1 cellular context compared by ENCODE assay signal in the genomic region with DNA sequence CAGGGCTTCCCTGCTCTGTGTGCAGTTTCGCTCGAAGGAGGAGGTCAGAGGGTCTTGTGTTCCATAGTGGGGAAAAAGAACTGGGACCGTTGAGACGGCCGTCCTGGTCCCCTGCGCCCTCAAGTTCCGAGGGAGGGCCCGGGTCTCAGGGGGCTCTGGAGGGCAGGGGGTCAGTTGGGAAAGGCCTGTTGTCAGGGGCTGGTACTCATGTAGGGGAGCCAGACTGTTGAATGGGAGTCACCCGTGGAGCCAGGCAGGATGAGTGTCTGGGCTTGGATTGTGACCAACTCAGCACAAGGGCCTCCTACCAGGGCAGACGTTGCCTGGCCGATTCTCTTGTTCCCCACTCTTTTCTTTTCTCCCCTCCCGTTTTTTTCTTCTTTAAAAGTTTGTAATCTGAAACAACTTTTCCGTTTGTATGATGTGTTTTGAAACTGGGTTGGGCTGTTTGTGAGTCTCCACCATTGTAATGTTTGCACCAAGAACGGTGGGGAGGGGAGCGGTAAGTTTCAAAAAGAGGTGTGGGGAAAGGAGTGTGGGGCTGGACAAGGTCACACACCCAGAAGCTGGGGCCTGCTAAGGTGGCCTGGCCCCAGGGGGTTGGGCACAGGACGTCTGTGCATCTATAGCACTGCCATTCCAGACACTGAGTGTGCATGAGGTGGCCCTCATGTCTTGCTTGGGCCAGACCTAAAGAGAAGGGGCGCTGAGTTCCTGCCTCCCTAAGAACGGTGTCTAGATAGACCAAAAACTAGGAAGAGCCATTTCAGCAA.
TF ChIP-seq lines count a peak whose summit lies in the region.

No MANE protein-coding gene starts in this region.

TF ChIP-seq in HepG2, 621 proteins besides CTCF, POLR2A, EP300 and RAD21 (continued from another document):
- TF ChIP-seq, protein P1, sequence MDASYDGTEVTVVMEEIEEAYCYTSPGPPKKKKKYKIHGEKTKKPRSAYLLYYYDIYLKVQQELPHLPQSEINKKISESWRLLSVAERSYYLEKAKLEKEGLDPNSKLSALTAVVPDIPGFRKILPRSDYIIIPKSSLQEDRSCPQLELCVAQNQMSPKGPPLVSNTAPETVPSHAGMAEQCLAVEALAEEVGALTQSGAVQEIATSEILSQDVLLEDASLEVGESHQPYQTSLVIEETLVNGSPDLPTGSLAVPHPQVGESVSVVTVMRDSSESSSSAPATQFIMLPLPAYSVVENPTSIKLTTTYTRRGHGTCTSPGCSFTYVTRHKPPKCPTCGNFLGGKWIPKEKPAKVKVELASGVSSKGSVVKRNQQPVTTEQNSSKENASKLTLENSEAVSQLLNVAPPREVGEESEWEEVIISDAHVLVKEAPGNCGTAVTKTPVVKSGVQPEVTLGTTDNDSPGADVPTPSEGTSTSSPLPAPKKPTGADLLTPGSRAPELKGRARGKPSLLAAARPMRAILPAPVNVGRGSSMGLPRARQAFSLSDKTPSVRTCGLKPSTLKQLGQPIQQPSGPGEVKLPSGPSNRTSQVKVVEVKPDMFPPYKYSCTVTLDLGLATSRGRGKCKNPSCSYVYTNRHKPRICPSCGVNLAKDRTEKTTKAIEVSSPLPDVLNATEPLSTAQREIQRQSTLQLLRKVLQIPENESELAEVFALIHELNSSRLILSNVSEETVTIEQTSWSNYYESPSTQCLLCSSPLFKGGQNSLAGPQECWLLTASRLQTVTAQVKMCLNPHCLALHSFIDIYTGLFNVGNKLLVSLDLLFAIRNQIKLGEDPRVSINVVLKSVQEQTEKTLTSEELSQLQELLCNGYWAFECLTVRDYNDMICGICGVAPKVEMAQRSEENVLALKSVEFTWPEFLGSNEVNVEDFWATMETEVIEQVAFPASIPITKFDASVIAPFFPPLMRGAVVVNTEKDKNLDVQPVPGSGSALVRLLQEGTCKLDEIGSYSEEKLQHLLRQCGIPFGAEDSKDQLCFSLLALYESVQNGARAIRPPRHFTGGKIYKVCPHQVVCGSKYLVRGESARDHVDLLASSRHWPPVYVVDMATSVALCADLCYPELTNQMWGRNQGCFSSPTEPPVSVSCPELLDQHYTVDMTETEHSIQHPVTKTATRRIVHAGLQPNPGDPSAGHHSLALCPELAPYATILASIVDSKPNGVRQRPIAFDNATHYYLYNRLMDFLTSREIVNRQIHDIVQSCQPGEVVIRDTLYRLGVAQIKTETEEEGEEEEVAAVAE (CRISPR knock-in tag; IDR thresholded peaks at IDR 0.05; ENCODE audit: borderline replicate concordance): no peak
- 0 out of 2 replicates have a peak, but pooled peaks have one; percentile 16 for TF ChIP-seq FOXC1 (CRISPR knock-in tag; IDR thresholded peaks at IDR 0.05; ENCODE audit: borderline replicate concordance)
- TF ChIP-seq RBAK (CRISPR knock-in tag; IDR thresholded peaks at IDR 0.05): no peak
- TF ChIP-seq KAT8 (CRISPR knock-in tag; IDR thresholded peaks at IDR 0.05): no peak
- TF ChIP-seq ZFP36L1 (CRISPR knock-in tag; IDR thresholded peaks at IDR 0.05): no peak
- TF ChIP-seq MTF2 (CRISPR knock-in tag; IDR thresholded peaks at IDR 0.05; ENCODE audit: borderline replicate concordance): no peak
- TF ChIP-seq, protein P2, sequence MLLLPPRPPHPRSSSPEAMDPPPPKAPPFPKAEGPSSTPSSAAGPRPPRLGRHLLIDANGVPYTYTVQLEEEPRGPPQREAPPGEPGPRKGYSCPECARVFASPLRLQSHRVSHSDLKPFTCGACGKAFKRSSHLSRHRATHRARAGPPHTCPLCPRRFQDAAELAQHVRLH (CRISPR knock-in tag; IDR thresholded peaks at IDR 0.05; ENCODE audit: borderline replicate concordance, low read depth): 0 out of 2 replicates have a peak, but pooled peaks have one; percentile 4
- TF ChIP-seq ZNF670 (CRISPR knock-in tag; IDR thresholded peaks at IDR 0.05; ENCODE audit: borderline replicate concordance): no peak
- TF ChIP-seq, protein P3, sequence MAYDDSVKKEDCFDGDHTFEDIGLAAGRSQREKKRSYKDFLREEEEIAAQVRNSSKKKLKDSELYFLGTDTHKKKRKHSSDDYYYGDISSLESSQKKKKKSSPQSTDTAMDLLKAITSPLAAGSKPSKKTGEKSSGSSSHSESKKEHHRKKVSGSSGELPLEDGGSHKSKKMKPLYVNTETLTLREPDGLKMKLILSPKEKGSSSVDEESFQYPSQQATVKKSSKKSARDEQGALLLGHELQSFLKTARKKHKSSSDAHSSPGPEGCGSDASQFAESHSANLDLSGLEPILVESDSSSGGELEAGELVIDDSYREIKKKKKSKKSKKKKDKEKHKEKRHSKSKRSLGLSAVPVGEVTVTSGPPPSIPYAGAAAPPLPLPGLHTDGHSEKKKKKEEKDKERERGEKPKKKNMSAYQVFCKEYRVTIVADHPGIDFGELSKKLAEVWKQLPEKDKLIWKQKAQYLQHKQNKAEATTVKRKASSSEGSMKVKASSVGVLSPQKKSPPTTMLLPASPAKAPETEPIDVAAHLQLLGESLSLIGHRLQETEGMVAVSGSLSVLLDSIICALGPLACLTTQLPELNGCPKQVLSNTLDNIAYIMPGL (CRISPR knock-in tag; IDR thresholded peaks at IDR 0.05; ENCODE audit: borderline replicate concordance in 1 of 2, low read depth in 1 of 2): peak in 1 of 2 experiments; percentile 39; a peak in 2 of 4 replicates
- no peak for TF ChIP-seq HOXD1 (CRISPR knock-in tag; IDR thresholded peaks at IDR 0.05)
- peak; percentile 8; the same call in 1 of the 2 replicates for TF ChIP-seq ZNF446 (CRISPR knock-in tag; IDR thresholded peaks at IDR 0.05)
- no peak for TF ChIP-seq ZNF225 (CRISPR knock-in tag; IDR thresholded peaks at IDR 0.05)
- peak; percentile 44; the same call in 1 of the 2 replicates for TF ChIP-seq ZNF350 (CRISPR knock-in tag; IDR thresholded peaks at IDR 0.05; ENCODE audit: borderline replicate concordance, low read depth)
- TF ChIP-seq JUND (CRISPR knock-in tag; IDR thresholded peaks at IDR 0.05): no peak
- 0 out of 2 replicates have a peak, but pooled peaks have one; percentile 11 for TF ChIP-seq SNAI1 (CRISPR knock-in tag; IDR thresholded peaks at IDR 0.05; ENCODE audit: borderline replicate concordance)
- TF ChIP-seq, protein P4, sequence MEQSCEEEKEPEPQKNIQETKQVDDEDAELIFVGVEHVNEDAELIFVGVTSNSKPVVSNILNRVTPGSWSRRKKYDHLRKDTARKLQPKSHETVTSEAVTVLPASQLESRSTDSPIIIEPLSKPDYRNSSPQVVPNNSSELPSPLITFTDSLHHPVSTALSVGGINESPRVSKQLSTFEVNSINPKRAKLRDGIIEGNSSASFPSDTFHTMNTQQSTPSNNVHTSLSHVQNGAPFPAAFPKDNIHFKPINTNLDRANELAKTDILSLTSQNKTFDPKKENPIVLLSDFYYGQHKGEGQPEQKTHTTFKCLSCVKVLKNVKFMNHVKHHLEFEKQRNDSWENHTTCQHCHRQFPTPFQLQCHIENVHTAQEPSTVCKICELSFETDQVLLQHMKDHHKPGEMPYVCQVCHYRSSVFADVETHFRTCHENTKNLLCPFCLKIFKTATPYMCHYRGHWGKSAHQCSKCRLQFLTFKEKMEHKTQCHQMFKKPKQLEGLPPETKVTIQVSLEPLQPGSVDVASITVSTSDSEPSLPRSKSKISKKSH (CRISPR knock-in tag; IDR thresholded peaks at IDR 0.05; ENCODE audit: borderline replicate concordance): no peak; the same call in 1 of the 2 replicates
- TF ChIP-seq, protein P5, sequence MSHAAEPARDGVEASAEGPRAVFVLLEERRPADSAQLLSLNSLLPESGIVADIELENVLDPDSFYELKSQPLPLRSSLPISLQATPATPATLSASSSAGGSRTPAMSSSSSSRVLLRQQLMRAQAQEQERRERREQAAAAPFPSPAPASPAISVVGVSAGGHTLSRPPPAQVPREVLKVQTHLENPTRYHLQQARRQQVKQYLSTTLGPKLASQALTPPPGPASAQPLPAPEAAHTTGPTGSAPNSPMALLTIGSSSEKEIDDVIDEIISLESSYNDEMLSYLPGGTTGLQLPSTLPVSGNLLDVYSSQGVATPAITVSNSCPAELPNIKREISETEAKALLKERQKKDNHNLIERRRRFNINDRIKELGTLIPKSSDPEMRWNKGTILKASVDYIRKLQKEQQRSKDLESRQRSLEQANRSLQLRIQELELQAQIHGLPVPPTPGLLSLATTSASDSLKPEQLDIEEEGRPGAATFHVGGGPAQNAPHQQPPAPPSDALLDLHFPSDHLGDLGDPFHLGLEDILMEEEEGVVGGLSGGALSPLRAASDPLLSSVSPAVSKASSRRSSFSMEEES (CRISPR knock-in tag; IDR thresholded peaks at IDR 0.05): no peak
- TF ChIP-seq AKAP8 (CRISPR knock-in tag; IDR thresholded peaks at IDR 0.05): 0 out of 2 replicates have a peak, but pooled peaks have one; percentile 36
- TF ChIP-seq DMAP1 (CRISPR knock-in tag; IDR thresholded peaks at IDR 0.05): no peak
- TF ChIP-seq, protein P6, sequence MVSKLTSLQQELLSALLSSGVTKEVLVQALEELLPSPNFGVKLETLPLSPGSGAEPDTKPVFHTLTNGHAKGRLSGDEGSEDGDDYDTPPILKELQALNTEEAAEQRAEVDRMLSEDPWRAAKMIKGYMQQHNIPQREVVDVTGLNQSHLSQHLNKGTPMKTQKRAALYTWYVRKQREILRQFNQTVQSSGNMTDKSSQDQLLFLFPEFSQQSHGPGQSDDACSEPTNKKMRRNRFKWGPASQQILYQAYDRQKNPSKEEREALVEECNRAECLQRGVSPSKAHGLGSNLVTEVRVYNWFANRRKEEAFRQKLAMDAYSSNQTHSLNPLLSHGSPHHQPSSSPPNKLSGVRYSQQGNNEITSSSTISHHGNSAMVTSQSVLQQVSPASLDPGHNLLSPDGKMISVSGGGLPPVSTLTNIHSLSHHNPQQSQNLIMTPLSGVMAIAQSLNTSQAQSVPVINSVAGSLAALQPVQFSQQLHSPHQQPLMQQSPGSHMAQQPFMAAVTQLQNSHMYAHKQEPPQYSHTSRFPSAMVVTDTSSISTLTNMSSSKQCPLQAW (CRISPR knock-in tag; IDR thresholded peaks at IDR 0.05): no peak
- TF ChIP-seq SNAPC2 (CRISPR knock-in tag; IDR thresholded peaks at IDR 0.05): no peak
TF ChIP-seq in HepG2: peak in this region for 23.
